In the genomic region with DNA sequence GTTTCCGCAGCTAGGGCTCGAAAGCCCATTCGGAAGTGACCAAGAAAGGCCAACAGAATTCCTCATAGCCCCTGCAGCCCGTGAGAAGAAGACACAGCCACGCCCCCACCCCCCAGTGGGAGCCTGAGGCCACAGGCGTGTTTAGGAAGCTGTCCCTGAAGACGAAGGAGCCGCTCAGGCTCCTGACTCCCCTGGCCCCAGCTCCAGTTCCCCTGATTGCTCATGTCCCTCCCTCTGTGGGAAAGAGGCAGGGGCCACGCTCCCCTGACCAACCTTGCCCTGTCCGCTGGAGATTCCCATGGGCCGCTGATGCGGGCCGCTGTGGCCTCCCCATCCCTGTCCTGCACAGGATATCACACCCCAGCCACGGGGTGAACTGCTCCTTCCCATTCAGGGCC, we compare ENCODE assay signal across 20 cellular contexts. TPM values are rescaled to one million over a fixed set of nuclear protein-coding genes. Genes with fewer than 3 reads are reported as not detected.
A peak's percentile ranks its signal among the peaks of the same experiment; 100 is the strongest.
DNase-seq lines count a peak whose midpoint lies in the region; ATAC-seq and TF ChIP-seq lines count a peak whose summit lies in the region.
"Had no signal": no experiment of that assay in that cellular context is flagged by ENCODE, and none has a peak within 500 bp of the region (broad histone marks: within the 10 kb centered on the region; RNA-seq: fewer than 3 reads in every experiment).

No MANE protein-coding gene starts in this region.

- no peaks in the 10 kb centered on the region for H3K9me3 Mint-ChIP-seq in GM23338
- no peaks in the 10 kb centered on the region for H3K9me3 Mint-ChIP-seq in activated CD4-positive, alpha-beta memory T cell treated with anti-CD3 and anti-CD28 coated beads, Interleukin-2, amount 10 ng/mL, durations not matched to agents 7 days and 5 days
- H3K9me3 Mint-ChIP-seq: naive thymus-derived CD8-positive, alpha-beta T cell had no signal

- H3K4me2 ChIP-seq in GM23338 = peak overlapping the region; percentile 43; the same call in 1 of the 2 replicates
- H3K4me2 ChIP-seq in osteoblast (ENCODE audit: insufficient read depth, low read length) = peak overlapping the region; percentile 71
- H3K4me2 ChIP-seq: hepatocyte had no signal

- H3K27ac ChIP-seq in GM23338 (ENCODE audit: low read depth) (no peak overlapping the region), RWPE1 (peak overlapping the region; percentile 81), gastroesophageal sphincter (no peak overlapping the region), osteoblast (ENCODE audit: low read depth, low read length) (peak overlapping the region; percentile 67), lower lobe of right lung (no peak overlapping the region)
- H3K27ac ChIP-seq: hepatocyte, thoracic aorta had no signal

- no peaks in the 10 kb centered on the region for H3K9me2 ChIP-seq in GM23338 (ENCODE audit: insufficient read depth)

- TF ChIP-seq POLR2A in gastroesophageal sphincter (IDR thresholded peaks at IDR 0.05) = no peak

- no peak for TF ChIP-seq CTCF in GM23338 (conservative IDR thresholded peaks at IDR 0.05; ENCODE audit: low read depth in 2 of 2)
- no peak for TF ChIP-seq CTCF in RWPE1 (conservative IDR thresholded peaks at IDR 0.05; ENCODE audit: low read depth)
- no peak for TF ChIP-seq CTCF in gastroesophageal sphincter (IDR thresholded peaks at IDR 0.05)
- TF ChIP-seq CTCF in osteoblast (IDR thresholded peaks at IDR 0.05; ENCODE audit: extremely low read depth, low read depth, low read length) = no peak
- TF ChIP-seq CTCF in lower lobe of right lung (IDR thresholded peaks at IDR 0.05) = no peak

- H3K4me1 ChIP-seq in GM23338 (ENCODE audit: insufficient read depth) (peaks cover 7% of the 10 kb centered on the region; the same call in 1 of the 2 replicates), gastroesophageal sphincter (no peaks in the 10 kb centered on the region), osteoblast (ENCODE audit: insufficient read depth, low read length) (peaks cover 33% of the 10 kb centered on the region), lower lobe of right lung (peaks cover 32% of the 10 kb centered on the region)

- H3K27ac Mint-ChIP-seq in GM23338 = no peak overlapping the region
- no peak overlapping the region for H3K27ac Mint-ChIP-seq in activated CD4-positive, alpha-beta memory T cell treated with anti-CD3 and anti-CD28 coated beads, Interleukin-2, amount 10 ng/mL, durations not matched to agents 7 days and 5 days

- CTCF ChIA-PET in RWPE1 (lab: Yijun Ruan, JAX) = interaction anchor here (0.7 to 5.4 kb wide), 2 partner anchors 137 to 173 kb away, joined by 4 to 55 read pairs; no protein-coding TSS in a partner anchor
- CTCF ChIA-PET in activated CD4-positive, alpha-beta memory T cell treated with anti-CD3 and anti-CD28 coated beads, Interleukin-2, amount 10 ng/mL, durations not matched to agents 7 days and 5 days (lab: Charles Lee) = interaction anchor here (7.2 kb wide), 1 partner anchor 173 kb away, joined by 118 read pairs; no protein-coding TSS in a partner anchor

- H3K4me3 ChIP-seq in GM23338 (no peak overlapping the region), gastroesophageal sphincter (no peak overlapping the region), osteoblast (ENCODE audit: insufficient read depth, low read length) (no peak overlapping the region), lower lobe of right lung (no peak overlapping the region)
- H3K4me3 ChIP-seq: hepatocyte, thoracic aorta had no signal

- H3K36me3 ChIP-seq in GM23338 (ENCODE audit: insufficient read depth) (no peaks in the 10 kb centered on the region), gastroesophageal sphincter (no peaks in the 10 kb centered on the region), osteoblast (ENCODE audit: insufficient read depth, low read length) (no peaks in the 10 kb centered on the region), lower lobe of right lung (no peaks in the 10 kb centered on the region)
- H3K36me3 ChIP-seq: thoracic aorta had no signal

- WGBS in gastroesophageal sphincter (ENCODE audit: low coverage in 1 of 2), 2 donors = 47% methylated on average over 2 of the region's 14 CpGs; no CpG with 5 or more reads in 1 of the 2 donors

- H3K27me3 Mint-ChIP-seq in GM23338 (ENCODE audit: insufficient read depth, low read depth, poor library complexity) = peaks cover 1% of the 10 kb centered on the region
- H3K27me3 Mint-ChIP-seq in activated CD4-positive, alpha-beta memory T cell treated with anti-CD3 and anti-CD28 coated beads, Interleukin-2, amount 10 ng/mL, durations not matched to agents 7 days and 5 days = no peaks in the 10 kb centered on the region
- H3K27me3 Mint-ChIP-seq: naive thymus-derived CD8-positive, alpha-beta T cell had no signal

- H3K79me2 ChIP-seq in GM23338 (replicated peaks; ENCODE audit: insufficient read depth) (no peaks in the 10 kb centered on the region), osteoblast (ENCODE audit: insufficient read depth, low read length) (no peaks in the 10 kb centered on the region)
- H3K79me2 ChIP-seq: hepatocyte had no signal

- TF ChIP-seq EP300 in gastroesophageal sphincter (IDR thresholded peaks at IDR 0.05) = no peak

- H3F3A ChIP-seq in GM23338 (replicated peaks; ENCODE audit: low read depth) = 0 out of 2 replicates have a peak, but pooled peaks cover 2% of the 10 kb centered on the region

- POLR2A ChIA-PET in RWPE1 (lab: Yijun Ruan, JAX; ENCODE audit: low non-redundant PET) = no interaction called here
- POLR2A ChIA-PET in activated CD4-positive, alpha-beta memory T cell treated with anti-CD3 and anti-CD28 coated beads, Interleukin-2, amount 10 ng/mL, durations not matched to agents 7 days and 5 days (lab: Charles Lee) = interaction anchor here (1.0 kb wide), 1 partner anchor 102 kb away, joined by 3 read pairs; a partner anchor contains a TSS

- intact Hi-C loops in lower lobe of right lung (cut with DNase I) = no loop called here

- H2AFZ ChIP-seq in GM23338 (0 out of 2 replicates have a peak overlapping the region, but pooled peaks have one; percentile 63), osteoblast (ENCODE audit: low read length) (no peak overlapping the region)
- H2AFZ ChIP-seq: hepatocyte had no signal

- H3K4me1 Mint-ChIP-seq in GM23338 = peaks cover 34% of the 10 kb centered on the region
- H3K4me1 Mint-ChIP-seq in activated CD4-positive, alpha-beta memory T cell treated with anti-CD3 and anti-CD28 coated beads, Interleukin-2, amount 10 ng/mL, durations not matched to agents 7 days and 5 days = peaks cover 14% of the 10 kb centered on the region

- H3K27me3 ChIP-seq in GM23338 (ENCODE audit: insufficient read depth) = no peaks in the 10 kb centered on the region
- peaks cover 20% of the 10 kb centered on the region for H3K27me3 ChIP-seq in gastroesophageal sphincter
- no peaks in the 10 kb centered on the region for H3K27me3 ChIP-seq in osteoblast (ENCODE audit: insufficient read depth, low read length)
- no peaks in the 10 kb centered on the region for H3K27me3 ChIP-seq in lower lobe of right lung (ENCODE audit: low read depth)
- H3K27me3 ChIP-seq: hepatocyte had no signal

- ATAC-seq in GM23338 (peak; percentile 12), gastroesophageal sphincter (peak; percentile 12), lower lobe of right lung (no peak)
- ATAC-seq: naive thymus-derived CD8-positive, alpha-beta T cell had no signal

- no peak overlapping the region; the same call in 2 of the 3 replicates for H3K4me3 Mint-ChIP-seq in GM23338
- H3K4me3 Mint-ChIP-seq in activated CD4-positive, alpha-beta memory T cell treated with anti-CD3 and anti-CD28 coated beads, Interleukin-2, amount 10 ng/mL, durations not matched to agents 7 days and 5 days = no peak overlapping the region
- H3K4me3 Mint-ChIP-seq: naive thymus-derived CD8-positive, alpha-beta T cell had no signal

- peak; percentile 51 for DNase-seq in GM23338 (ENCODE audit: low spot score)
- DNase-seq in RWPE1 (ENCODE audit: low spot score) = no peak
- DNase-seq in osteoblast (ENCODE audit: insufficient read length, low spot score, missing footprints) = no peak
- DNase-seq in CD1c-positive myeloid dendritic cell (ENCODE audit: extremely low spot score) = no peak
- DNase-seq in lower lobe of right lung = no peak
- DNase-seq in activated CD4-positive, alpha-beta memory T cell treated with anti-CD3 and anti-CD28 coated beads, Interleukin-2, amount 10 ng/mL, durations not matched to agents 7 days and 5 days = no peak
- DNase-seq: activated CD4-positive, alpha-beta T cell treated with anti-CD3 and anti-CD28 coated beads for 48 hours; COR-L47; cortex of kidney; DND-41; Karpas-422; NCI-H1092; NCI-H2081; NCI-H446 treated with DMSO at 0.1 percent for 48 hours; posterior cingulate gyrus had no signal

- no peaks in the 10 kb centered on the region for H3K9me3 ChIP-seq in gastroesophageal sphincter
- H3K9me3 ChIP-seq in osteoblast (ENCODE audit: low read depth, low read length) = no peaks in the 10 kb centered on the region
- H3K9me3 ChIP-seq in lower lobe of right lung = no peaks in the 10 kb centered on the region
- H3K9me3 ChIP-seq: thoracic aorta had no signal

- H4K20me1 ChIP-seq in GM23338 (replicated peaks; ENCODE audit: insufficient read depth) = no peaks in the 10 kb centered on the region
- no peaks in the 10 kb centered on the region for H4K20me1 ChIP-seq in osteoblast (ENCODE audit: insufficient read depth, low read length)

- no peaks in the 10 kb centered on the region for H3K36me3 Mint-ChIP-seq in GM23338 (ENCODE audit: low read depth)
- H3K36me3 Mint-ChIP-seq in activated CD4-positive, alpha-beta memory T cell treated with anti-CD3 and anti-CD28 coated beads, Interleukin-2, amount 10 ng/mL, durations not matched to agents 7 days and 5 days (ENCODE audit: low read depth) = no peaks in the 10 kb centered on the region
- H3K36me3 Mint-ChIP-seq: naive thymus-derived CD8-positive, alpha-beta T cell had no signal

TF ChIP-seq in GM23338, 12 proteins besides CTCF, POLR2A, EP300 and RAD21 (continues in another document):
- TF ChIP-seq, protein P1, sequence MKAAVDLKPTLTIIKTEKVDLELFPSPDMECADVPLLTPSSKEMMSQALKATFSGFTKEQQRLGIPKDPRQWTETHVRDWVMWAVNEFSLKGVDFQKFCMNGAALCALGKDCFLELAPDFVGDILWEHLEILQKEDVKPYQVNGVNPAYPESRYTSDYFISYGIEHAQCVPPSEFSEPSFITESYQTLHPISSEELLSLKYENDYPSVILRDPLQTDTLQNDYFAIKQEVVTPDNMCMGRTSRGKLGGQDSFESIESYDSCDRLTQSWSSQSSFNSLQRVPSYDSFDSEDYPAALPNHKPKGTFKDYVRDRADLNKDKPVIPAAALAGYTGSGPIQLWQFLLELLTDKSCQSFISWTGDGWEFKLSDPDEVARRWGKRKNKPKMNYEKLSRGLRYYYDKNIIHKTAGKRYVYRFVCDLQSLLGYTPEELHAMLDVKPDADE (IDR thresholded peaks at IDR 0.05) = no peak
- TF ChIP-seq CREB1 (CRISPR knock-in tag; IDR thresholded peaks at IDR 0.05; ENCODE audit: low read depth) (no peak), ZNF331 (CRISPR knock-in tag; IDR thresholded peaks at IDR 0.05; ENCODE audit: low read depth) (no peak)

RNA-seq across cellular contexts. Expression of a gene that starts 13.6 kb away (rescaled TPM):
- 1.0 TPM in 1 of 2 replicates, not detected in the other for total RNA-seq in GM23338 (2014; rRNA removed; shearing (Covaris generic))
- 0.57 TPM in 1 of 2 replicates, not detected in the other for polyA plus RNA-seq in GM23338 (2016; fragmentation: Nextera tagmentation; extraction: Ambion mirVana)
- 1 to 10 TPM in 1 of 4 donors, not detected in 3; 1.1 TPM for total RNA-seq in gastroesophageal sphincter
- 0.59 and 0.72 TPM in 2 replicates for total RNA-seq in osteoblast
- 11.5 TPM for total RNA-seq in lower lobe of right lung
- 1 to 10 TPM; 5.5 to 7.5 TPM for total RNA-seq in activated CD4-positive, alpha-beta memory T cell treated with anti-CD3 and anti-CD28 coated beads, Interleukin-2, amount 10 ng/mL, durations not matched to agents 7 days and 5 days
- total RNA-seq: HT1080, thoracic aorta had no signal
- polyA plus RNA-seq: hepatocyte had no signal

Comparison
In these comparisons a context has a peak if more than half of its experiments do, and no peak if none do; other contexts are left out.
1. ATAC-seq: peak in GM23338 (single experiment) and gastroesophageal sphincter (single experiment); none in lower lobe of right lung (0 of 2).
2. H3K27ac ChIP-seq: peak in RWPE1 (single experiment) and osteoblast (single experiment); none in GM23338 (single experiment), gastroesophageal sphincter (0 of 4) and lower lobe of right lung (single experiment).